Comparison of ENCODE assay signal across 2 cellular contexts in genomic region chr1:8307628-8308027, GRCh38.
TF ChIP-seq lines count a peak whose summit lies in the region.

No MANE protein-coding gene starts in this region.

TF ChIP-seq in A549, 52 proteins besides CTCF, POLR2A, EP300 and RAD21 (continued from another document):
- TF ChIP-seq RFX5 (IDR thresholded peaks at IDR 0.05) (no peak), SREBF2 (IDR thresholded peaks at IDR 0.05) (no peak), ZC3H11A (IDR thresholded peaks at IDR 0.05) (no peak), FOSB (CRISPR knock-in tag; IDR thresholded peaks at IDR 0.05) (no peak), RCOR1 (IDR thresholded peaks at IDR 0.05; ENCODE audit: low read depth, low read length) (no peak), HOXB13 (CRISPR knock-in tag; IDR thresholded peaks at IDR 0.05; ENCODE audit: low read depth) (no peak), ZFP36 (IDR thresholded peaks at IDR 0.05; ENCODE audit: borderline replicate concordance, partially characterized antibody) (no peak), BCL3 (IDR thresholded peaks at IDR 0.05) (no peak)

TF ChIP-seq in IMR-90, 13 proteins besides CTCF, POLR2A, EP300 and RAD21 (continued from another document):
- TF ChIP-seq, protein P1, sequence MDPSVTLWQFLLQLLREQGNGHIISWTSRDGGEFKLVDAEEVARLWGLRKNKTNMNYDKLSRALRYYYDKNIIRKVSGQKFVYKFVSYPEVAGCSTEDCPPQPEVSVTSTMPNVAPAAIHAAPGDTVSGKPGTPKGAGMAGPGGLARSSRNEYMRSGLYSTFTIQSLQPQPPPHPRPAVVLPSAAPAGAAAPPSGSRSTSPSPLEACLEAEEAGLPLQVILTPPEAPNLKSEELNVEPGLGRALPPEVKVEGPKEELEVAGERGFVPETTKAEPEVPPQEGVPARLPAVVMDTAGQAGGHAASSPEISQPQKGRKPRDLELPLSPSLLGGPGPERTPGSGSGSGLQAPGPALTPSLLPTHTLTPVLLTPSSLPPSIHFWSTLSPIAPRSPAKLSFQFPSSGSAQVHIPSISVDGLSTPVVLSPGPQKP (IDR thresholded peaks at IDR 0.05; ENCODE audit: borderline replicate concordance, low read depth, low read length) = no peak
- TF ChIP-seq RFX5 (IDR thresholded peaks at IDR 0.05; ENCODE audit: low read depth, low read length) (no peak), SMC3 (IDR thresholded peaks at IDR 0.05; ENCODE audit: low read depth, low read length) (no peak), RCOR1 (IDR thresholded peaks at IDR 0.05; ENCODE audit: insufficient replicate concordance, low read length) (no peak), MAZ (IDR thresholded peaks at IDR 0.05; ENCODE audit: borderline replicate concordance, low read depth, low read length) (no peak), NFE2L2 (IDR thresholded peaks at IDR 0.05; ENCODE audit: low read depth, low read length) (no peak), CHD1 (IDR thresholded peaks at IDR 0.05; ENCODE audit: low read depth, low read length) (no peak), MXI1 (IDR thresholded peaks at IDR 0.05; ENCODE audit: borderline replicate concordance, low read depth, low read length) (no peak), USF2 (IDR thresholded peaks at IDR 0.05; ENCODE audit: low read depth, low read length) (no peak), CEBPB (IDR thresholded peaks at IDR 0.05; ENCODE audit: low read depth, low read length) (no peak), BHLHE40 (IDR thresholded peaks at IDR 0.05; ENCODE audit: low read depth, low read length) (no peak), MAFK (IDR thresholded peaks at IDR 0.05; ENCODE audit: low read depth, low read length) (no peak)
